ENCODE assay signal across 17 cellular contexts in the genomic region with DNA sequence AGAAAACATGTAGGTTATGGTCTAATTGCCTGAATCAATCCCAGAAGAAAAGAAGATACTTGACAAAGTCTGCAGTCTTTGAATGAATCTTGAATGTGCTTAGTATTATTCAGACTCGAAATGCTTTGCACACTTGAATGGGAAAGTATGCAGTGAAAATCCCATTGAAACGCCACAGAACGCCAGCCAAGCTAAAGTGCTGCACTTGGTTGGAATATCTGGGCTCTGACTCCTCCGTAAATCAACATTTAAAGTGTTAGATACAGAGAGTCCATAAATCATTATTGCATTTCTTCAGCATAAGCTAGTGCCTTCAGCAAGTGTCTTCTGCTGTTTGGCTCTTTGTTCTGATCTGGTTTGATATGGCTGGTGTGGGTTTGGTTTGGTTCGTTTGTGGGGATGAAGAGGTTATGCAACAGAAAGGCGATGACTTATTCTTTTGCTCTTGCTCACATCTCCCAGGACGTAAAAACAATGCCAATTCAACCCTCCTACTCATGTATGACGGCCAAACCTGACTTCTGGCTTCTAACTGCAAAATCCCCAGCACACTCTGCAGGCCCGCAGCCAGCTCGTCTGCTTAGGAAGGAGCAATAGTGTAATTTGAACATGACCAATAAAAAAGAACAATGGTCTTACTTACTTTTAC.
A peak's percentile ranks its signal among the peaks of the same experiment; 100 is the strongest.
DNase-seq lines count a peak whose midpoint lies in the region; ATAC-seq and TF ChIP-seq lines count a peak whose summit lies in the region.
"Had no signal": no experiment of that assay in that cellular context is flagged by ENCODE, and none has a peak within 500 bp of the region (broad histone marks: within the 10 kb centered on the region; RNA-seq: fewer than 3 reads in every experiment).

No MANE protein-coding gene starts in this region.

- TF ChIP-seq CTCF in lower lobe of right lung (IDR thresholded peaks at IDR 0.05) = no peak
- TF ChIP-seq CTCF in thyroid gland (IDR thresholded peaks at IDR 0.05) = no peak

- H3K4me3 ChIP-seq in lower lobe of right lung = no peak overlapping the region
- H3K4me3 ChIP-seq in thyroid gland (replicated peaks in 1 of 3) = no peak overlapping the region
- H3K4me3 ChIP-seq: adrenal gland, coronary artery, sigmoid colon had no signal

- WGBS in thyroid gland, 2 donors = 23 to 27% methylated on average over 10 of the region's 10 CpGs

- no peaks in the 10 kb centered on the region for H3K4me1 ChIP-seq in lower lobe of right lung
- peaks cover 9 to 12% of the 10 kb centered on the region in 2 donors for H3K4me1 ChIP-seq in thyroid gland
- H3K4me1 ChIP-seq: adrenal gland, sigmoid colon had no signal

- H3K27me3 ChIP-seq in lower lobe of right lung (ENCODE audit: low read depth) = no peaks in the 10 kb centered on the region
- no peaks in the 10 kb centered on the region for H3K27me3 ChIP-seq in thyroid gland
- H3K27me3 ChIP-seq: adrenal gland had no signal

- intact Hi-C loops in lower lobe of right lung (cut with DNase I) = no loop called here
- intact Hi-C loops in thyroid gland (cut with DNase I) = no loop called here

- DNase-seq in MV-4-11 (lab: John Stamatoyannopoulos, UW) = peak; percentile 47
- peak; percentile 79 for DNase-seq in epithelial cell of prostate (ENCODE audit: low read depth, low spot score)
- no peak for DNase-seq in lower lobe of right lung
- peak; percentile 67 to 72 for DNase-seq in thyroid gland
- no peak for DNase-seq in activated gamma-delta T cell treated with Interleukin-2 at 50 U/mL for 16 hours
- no peak for DNase-seq in SW480 (ENCODE audit: low spot score)
- no peak for DNase-seq in SKM-1 (lab: John Stamatoyannopoulos, UW; ENCODE audit: unreplicated experiment)
- DNase-seq: activated CD4-positive, alpha-beta T cell treated with anti-CD3 and anti-CD28 coated beads, Interleukin-2, amount 50 U/mL, for 4 hours; adrenal gland; NCI-H1105 treated with DMSO at 0.1 percent for 48 hours; NCI-H446; sigmoid colon had no signal

- H3K27ac ChIP-seq in epithelial cell of prostate (no peak overlapping the region), lower lobe of right lung (no peak overlapping the region), thyroid gland (peak overlapping the region in 1 of 3 donors; percentile 27)
- H3K27ac ChIP-seq: adrenal gland, C4-2B, coronary artery, sigmoid colon had no signal

- TF ChIP-seq POLR2A in thyroid gland (IDR thresholded peaks at IDR 0.05) = no peak

- H3K9me3 ChIP-seq in lower lobe of right lung (no peaks in the 10 kb centered on the region), thyroid gland (no peaks in the 10 kb centered on the region)
- H3K9me3 ChIP-seq: adrenal gland, sigmoid colon had no signal

- H3K36me3 ChIP-seq in lower lobe of right lung = no peaks in the 10 kb centered on the region
- no peaks in the 10 kb centered on the region for H3K36me3 ChIP-seq in thyroid gland
- H3K36me3 ChIP-seq: adrenal gland, sigmoid colon had no signal

- peak; percentile 56 to 60 for ATAC-seq in lower lobe of right lung
- no peak for ATAC-seq in GM21717 (IDR thresholded peaks at IDR 0.05; ENCODE audit: unreplicated experiment)
- ATAC-seq: natural killer cell treated with Interleukin-12 subunit alpha and Interleukin-12 subunit beta and Interleukin-15 and Interleukin-18, amount 100 ng/mL, for 72 hours; stimulated activated effector memory CD8-positive, alpha-beta T cell treated with anti-CD3 and anti-CD28 coated beads, Interleukin-12 subunit alpha, Interleukin-12 subunit beta, amount 100 ng/mL, for 72 hours had no signal

Comparison
In these comparisons a context has a peak if more than half of its experiments do, and no peak if none do; other contexts are left out.
1. DNase-seq: peak in MV-4-11 (single experiment), epithelial cell of prostate (single experiment) and thyroid gland (2 of 2); none in lower lobe of right lung (single experiment), activated gamma-delta T cell treated with Interleukin-2 at 50 U/mL for 16 hours (single experiment), SW480 (single experiment) and SKM-1 (single experiment).